Comparison of ENCODE assay signal across 11 cellular contexts in genomic region chr2:195477248-195477995, GRCh38.
DNase-seq lines count a peak whose midpoint lies in the region; ATAC-seq, FAIRE-seq and TF ChIP-seq lines count a peak whose summit lies in the region.
"Had no signal": no experiment of that assay in that cellular context is flagged by ENCODE, and none has a peak within 500 bp of the region (broad histone marks: within the 10 kb centered on the region; RNA-seq: fewer than 3 reads in every experiment).

No MANE protein-coding gene starts in this region.

- H3K4me1 Mint-ChIP-seq in nephron progenitor cell = peaks cover 4% of the 10 kb centered on the region

- TF ChIP-seq CTCF in fibroblast of villous mesenchyme (IDR thresholded peaks at IDR 0.05; ENCODE audit: insufficient read depth, low read depth, low read length) (no peak), nephron progenitor cell (IDR thresholded peaks at IDR 0.05) (no peak), WERI-Rb-1 (IDR thresholded peaks at IDR 0.05; ENCODE audit: low read depth, low read length) (no peak)

- peaks cover 6% of the 10 kb centered on the region for H3K27me3 Mint-ChIP-seq in nephron progenitor cell (ENCODE audit: low read depth, poor library complexity)

- no peaks in the 10 kb centered on the region for H3K9me3 ChIP-seq in WERI-Rb-1 (ENCODE audit: severe bottlenecking)

- no peak for DNase-seq in H54 (ENCODE audit: insufficient read length, low spot score)
- DNase-seq in LHCN-M2 (ENCODE audit: low read depth) = peak; percentile 89
- DNase-seq in fibroblast of villous mesenchyme (ENCODE audit: low read depth) = peak; percentile 88
- no peak for DNase-seq in AG20443 (ENCODE audit: low spot score)
- no peak for DNase-seq in nephron progenitor cell
- no peak for DNase-seq in WERI-Rb-1
- DNase-seq: activated effector memory CD4-positive, alpha-beta T cell treated with anti-CD3 and anti-CD28 coated beads, Interleukin-2, amount 50 U/mL, for 16 hours; heart left ventricle had no signal

- H3K27ac Mint-ChIP-seq in nephron progenitor cell = no peak overlapping the region

- H3K4me3 Mint-ChIP-seq in nephron progenitor cell = no peak overlapping the region

- peak; percentile 65 for ATAC-seq in GM18505 (IDR thresholded peaks at IDR 0.05; ENCODE audit: unreplicated experiment)
- no peak for ATAC-seq in HG03025 (IDR thresholded peaks at IDR 0.05; ENCODE audit: low FRiP score, unreplicated experiment)
- ATAC-seq: heart left ventricle had no signal

- H3K27ac ChIP-seq in WERI-Rb-1 = no peak overlapping the region
- H3K27ac ChIP-seq: heart left ventricle, parathyroid adenoma had no signal

- no peaks in the 10 kb centered on the region for H3K27me3 ChIP-seq in WERI-Rb-1 (ENCODE audit: insufficient read depth, low read depth, severe bottlenecking)
- H3K27me3 ChIP-seq: heart left ventricle had no signal

- peak; percentile 77 for FAIRE-seq in H54 (lab: Jason Lieb, UNC)

- H3K9me3 Mint-ChIP-seq in nephron progenitor cell = no peaks in the 10 kb centered on the region

- TF ChIP-seq POLR2A in GM18505 (IDR thresholded peaks at IDR 0.05; ENCODE audit: borderline replicate concordance, extremely low read depth, insufficient read depth, insufficient read length) = no peak
- TF ChIP-seq POLR2A in H54 (IDR thresholded peaks at IDR 0.05; ENCODE audit: low read depth, low read length) = no peak

- no peaks in the 10 kb centered on the region for H3K36me3 ChIP-seq in WERI-Rb-1
- H3K36me3 ChIP-seq: heart left ventricle had no signal

- H3K4me3 ChIP-seq in fibroblast of villous mesenchyme (ENCODE audit: low read depth, low read length) = no peak overlapping the region
- no peak overlapping the region for H3K4me3 ChIP-seq in WERI-Rb-1 (ENCODE audit: low read depth, low read length)
- H3K4me3 ChIP-seq: heart left ventricle had no signal

- no peaks in the 10 kb centered on the region for H3K36me3 Mint-ChIP-seq in nephron progenitor cell (ENCODE audit: low read depth)

Comparison
In these comparisons a context has a peak if more than half of its experiments do, and no peak if none do; other contexts are left out.
1. DNase-seq: peak in LHCN-M2 (single experiment) and fibroblast of villous mesenchyme (single experiment); none in H54 (single experiment), AG20443 (single experiment), nephron progenitor cell (single experiment) and WERI-Rb-1 (single experiment).